In genomic region chr14:100839573-100840175, GRCh38 we compare ENCODE assay signal across 24 cellular contexts. TPM values are rescaled to one million over a fixed set of nuclear protein-coding genes. Genes with fewer than 3 reads are reported as not detected.
DNase-seq lines count a peak whose midpoint lies in the region; ATAC-seq, FAIRE-seq and TF ChIP-seq lines count a peak whose summit lies in the region.
"Had no signal": no experiment of that assay in that cellular context is flagged by ENCODE, and none has a peak within 500 bp of the region (broad histone marks: within the 10 kb centered on the region; RNA-seq: fewer than 3 reads in every experiment).

No MANE protein-coding gene starts in this region.

- H3K9me3 ChIP-seq in K562 (replicated peaks; ENCODE audit: control insufficient read depth, insufficient read depth, low read depth, low read length) = no peaks in the 10 kb centered on the region
- no peaks in the 10 kb centered on the region for H3K9me3 ChIP-seq in lower lobe of right lung
- H3K9me3 ChIP-seq: testis, uterus had no signal

- H4K20me1 ChIP-seq in K562 (replicated peaks; ENCODE audit: control insufficient read depth, insufficient read depth, low read length) = no peaks in the 10 kb centered on the region; the same call in 1 of the 2 replicates

- BruUV-seq in K562 (replicated peaks; lab: Mats Ljungman, UMichigan) = no TSS peak

- no peak overlapping the region for H3K4me3 ChIP-seq in K562
- H3K4me3 ChIP-seq in lower lobe of right lung = no peak overlapping the region
- H3K4me3 ChIP-seq: lung, testis, uterus had no signal

- CTCF ChIA-PET in K562 (lab: Yijun Ruan, JAX; ENCODE audit: low intra/inter-chr PET ratio) = no interaction called here

- H3K27me3 ChIP-seq in K562 (ENCODE audit: control insufficient read depth in 2 of 2, insufficient read depth in 2 of 2, low read length in 2 of 2) (no peaks in the 10 kb centered on the region), lower lobe of right lung (ENCODE audit: low read depth) (no peaks in the 10 kb centered on the region)
- H3K27me3 ChIP-seq: testis, uterus had no signal

- no peak overlapping the region for H3K4me2 ChIP-seq in K562 (ENCODE audit: insufficient read depth, low read length)
- H3K4me2 ChIP-seq: KMS-11 had no signal

- peaks cover 0 to 35% of the 10 kb centered on the region in 2 experiments; a peak in 3 of 5 replicates for H3K4me1 ChIP-seq in K562 (replicated peaks in 1 of 2; ENCODE audit: control insufficient read depth in 2 of 2, insufficient read depth in 2 of 2, low read length in 2 of 2)
- H3K4me1 ChIP-seq in lower lobe of right lung = no peaks in the 10 kb centered on the region
- H3K4me1 ChIP-seq: uterus had no signal

- FAIRE-seq in K562 (lab: Jason Lieb, UNC) (no peak), D721Med (lab: Jason Lieb, UNC) (no peak)
- FAIRE-seq: colon, TTC549 had no signal

- H3K9ac ChIP-seq in K562 (ENCODE audit: insufficient read depth in 1 of 2, low read depth in 2 of 2, low read length in 2 of 2) = no peak overlapping the region; a peak in 1 of 4 replicates
- H3K9ac ChIP-seq: KMS-11 had no signal

- H3K9me1 ChIP-seq in K562 (ENCODE audit: control insufficient read depth, insufficient read depth, low read length) = no peaks in the 10 kb centered on the region

- ATAC-seq in K562 (no peak), lower lobe of right lung (no peak)
- ATAC-seq: activated CD8-positive, alpha-beta T cell treated with anti-CD3 and anti-CD28 coated beads, Interleukin-2, amount 10 ng/mL, durations not matched to agents 7 days and 5 days had no signal

- H3K36me3 Mint-ChIP-seq in HFFc6 (ENCODE audit: low read depth) = peaks cover 18% of the 10 kb centered on the region
- H3K36me3 Mint-ChIP-seq: CD4-positive, CD25-positive, alpha-beta regulatory T cell had no signal

- WGBS in K562 (ENCODE audit: insufficient coverage, low coverage, missing lambda C conversion rate) = 63% methylated on average over 11 of the region's 14 CpGs

- TF ChIP-seq CTCF in HFFc6 (IDR thresholded peaks at IDR 0.05) = no peak
- TF ChIP-seq CTCF in K562 (IDR thresholded peaks at IDR 0.05 in 2 of 3, conservative IDR thresholded peaks at IDR 0.05 in 1 of 3; ENCODE audit: insufficient read depth in 2 of 3, low read depth in 1 of 3, low read length in 3 of 3) = no peak
- no peak for TF ChIP-seq CTCF in lower lobe of right lung (IDR thresholded peaks at IDR 0.05)
- TF ChIP-seq CTCF in D721Med (IDR thresholded peaks at IDR 0.05; ENCODE audit: insufficient read depth, missing control alignments) = no peak

- POLR2A ChIA-PET in K562 (lab: Yijun Ruan, JAX) = interaction anchor here (0.7 to 1.2 kb wide), 2 partner anchors 10 to 11 kb away, joined by 3 read pairs; no protein-coding TSS in a partner anchor

- no peak for TF ChIP-seq POLR2A in K562 (conservative IDR thresholded peaks at IDR 0.05)

- intact Hi-C loops in K562 (cut with micrococcal nuclease) = no loop called here
- intact Hi-C loops in lower lobe of right lung (cut with DNase I) = no loop called here

- TF ChIP-seq EP300 in K562 (IDR thresholded peaks at IDR 0.05; ENCODE audit: low read length) = no peak

- H3K79me2 ChIP-seq in K562 (ENCODE audit: control insufficient read depth, insufficient read depth, low read length) = no peaks in the 10 kb centered on the region

- peak overlapping the region; percentile 54 for H2AFZ ChIP-seq in K562 (ENCODE audit: low read depth, low read length)

- peaks cover 43% of the 10 kb centered on the region for H3K27me3 Mint-ChIP-seq in HFFc6 (ENCODE audit: insufficient read depth)

- no peak overlapping the region for H3K4me3 Mint-ChIP-seq in HFFc6
- H3K4me3 Mint-ChIP-seq: activated CD8-positive, alpha-beta T cell treated with anti-CD3 and anti-CD28 coated beads, Interleukin-2, amount 10 ng/mL, durations not matched to agents 7 days and 5 days; CD4-positive, CD25-positive, alpha-beta regulatory T cell had no signal

- in situ Hi-C loops in K562 (cut with MboI) = loop anchor here (10.0 kb wide), 1 partner anchor 175 kb away; no protein-coding TSS in a partner anchor

- peaks cover 52% of the 10 kb centered on the region for H3K4me1 Mint-ChIP-seq in HFFc6 (ENCODE audit: low read depth)
- H3K4me1 Mint-ChIP-seq: CD4-positive, CD25-positive, alpha-beta regulatory T cell had no signal

- no peaks in the 10 kb centered on the region for H3K9me3 Mint-ChIP-seq in HFFc6
- H3K9me3 Mint-ChIP-seq: CD4-positive, CD25-positive, alpha-beta regulatory T cell had no signal

- no peak for TF ChIP-seq RAD21 in K562 (CRISPR knock-in tag; conservative IDR thresholded peaks at IDR 0.05 in 1 of 2, IDR thresholded peaks at IDR 0.05 in 1 of 2)

- H3K27ac Mint-ChIP-seq in HFFc6 = peak overlapping the region; percentile 57; the same call in 1 of the 2 replicates
- H3K27ac Mint-ChIP-seq: activated CD8-positive, alpha-beta T cell treated with anti-CD3 and anti-CD28 coated beads, Interleukin-2, amount 10 ng/mL, durations not matched to agents 7 days and 5 days; CD4-positive, CD25-positive, alpha-beta regulatory T cell had no signal

- DNase-seq in HFFc6 (no peak), K562 (ENCODE audit: extremely low read depth in 1 of 4, low spot score in 3 of 4) (no peak), lower lobe of right lung (peak; percentile 38), retina (peak; percentile 38), D721Med (ENCODE audit: insufficient read length, low spot score) (no peak), NCI-H510A treated with DMSO at 0.1 percent for 48 hours (lab: John Stamatoyannopoulos, UW) (no peak), COLO829 (ENCODE audit: low spot score) (no peak)
- DNase-seq: activated CD4-positive, alpha-beta T cell treated with anti-CD3 and anti-CD28 coated beads for 1 hour; activated CD8-positive, alpha-beta T cell treated with anti-CD3 and anti-CD28 coated beads, Interleukin-2, amount 10 ng/mL, durations not matched to agents 7 days and 5 days; activated naive CD4-positive, alpha-beta T cell; activated T-cell treated with anti-CD3 and anti-CD28 coated beads, Interleukin-2, amount 50 U/mL, for 1 hour; CD4-positive, CD25-positive, alpha-beta regulatory T cell; NCI-H1436; NCI-H510A; SIG-M5; stimulated activated naive CD4-positive, alpha-beta T cell treated with Interleukin-2 at 50 U/mL for 16 hours; T-helper 1 cell; testis; uterus had no signal

- H3K36me3 ChIP-seq in K562 (ENCODE audit: control insufficient read depth, insufficient read depth, low read length) (no peaks in the 10 kb centered on the region), lower lobe of right lung (no peaks in the 10 kb centered on the region)
- H3K36me3 ChIP-seq: uterus had no signal

- H3K27ac ChIP-seq in K562 (ENCODE audit: extremely low read depth, low read depth, low read length) = no peak overlapping the region
- H3K27ac ChIP-seq in lower lobe of right lung = no peak overlapping the region
- H3K27ac ChIP-seq: KMS-11, testis had no signal

TF ChIP-seq in K562, 482 proteins besides CTCF, POLR2A, EP300 and RAD21 (continues in another document):
- TF ChIP-seq, protein P1, sequence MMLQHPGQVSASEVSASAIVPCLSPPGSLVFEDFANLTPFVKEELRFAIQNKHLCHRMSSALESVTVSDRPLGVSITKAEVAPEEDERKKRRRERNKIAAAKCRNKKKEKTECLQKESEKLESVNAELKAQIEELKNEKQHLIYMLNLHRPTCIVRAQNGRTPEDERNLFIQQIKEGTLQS (IDR thresholded peaks at IDR 0.05) = no peak
- TF ChIP-seq, protein P1 (CRISPR knock-in tag; conservative IDR thresholded peaks at IDR 0.05) = no peak
- TF ChIP-seq KDM1A (IDR thresholded peaks at IDR 0.05) = no peak
- TF ChIP-seq ZBTB7A (IDR thresholded peaks at IDR 0.05; ENCODE audit: borderline replicate concordance, control insufficient read depth, low read depth, low read length) = no peak
- TF ChIP-seq ETV6 (IDR thresholded peaks at IDR 0.05; ENCODE audit: borderline replicate concordance in 1 of 2, low read depth in 2 of 2, low read length in 1 of 2) = no peak
- no peak for TF ChIP-seq ETV6 (CRISPR knock-in tag; IDR thresholded peaks at IDR 0.05; ENCODE audit: borderline replicate concordance)
- TF ChIP-seq TGIF2 (CRISPR knock-in tag; IDR thresholded peaks at IDR 0.05) = no peak

RNA-seq across cellular contexts. Expression of gene MEG3, which starts 13.8 kb away (rescaled TPM):
- 100 to 1,000 TPM; 151 to 262 (median 250) TPM for total RNA-seq in HFFc6 (2021; fragmentation: NEBNext Ultra II Directional; extraction: Animal tissue kit (Norgen Biotek cat#: 25700))
- total RNA-seq in K562 (2011; cell fraction: chromatin; rRNA removed; ENCODE audit: low replicate concordance) = 6.3 and 7.3 TPM in 2 replicates
- total RNA-seq in K562 (2011; cell fraction: nucleolus; rRNA removed) = 3.7 TPM in 2 replicates
- total RNA-seq in K562 (2011; cell fraction: nucleoplasm; rRNA removed) = 5.4 and 7.5 TPM in 2 replicates
- total RNA-seq in K562 (2014; rRNA removed) (0.37 and 0.77 TPM in 2 replicates), K562 (2014; rRNA removed; fragmentation: Illumina TruSeq; extraction: Trizol) (0.69 and 1.1 TPM in 2 replicates), K562 (2015; rRNA removed; fragmentation: Illumina TruSeq; extraction: Trizol) (0.83 and 1.3 TPM in 2 replicates), K562 (2021) (2.7 and 3.8 TPM in 2 replicates), lower lobe of right lung (16.6 TPM)
- polyA plus RNA-seq in K562 (2011; rRNA removed) (0.05 TPM in 1 of 2 replicates, not detected in the other), K562 (2014; fragmentation: Illumina TruSeq; extraction: Trizol) (2.4 TPM in 2 replicates), K562 (2014; fragmentation: Nextera tagmentation; extraction: Ambion mirVana) (under 1 TPM; 0.10 to 0.15 TPM), K562 (2014; rRNA removed) (3.9 and 5.3 TPM in 2 replicates)
- 0.06 and 0.09 TPM in 2 replicates for polyA plus RNA-seq in K562 (2011; cell fraction: cytosol; rRNA removed)
- 0.04 and 0.36 TPM in 2 replicates for polyA plus RNA-seq in K562 (2011; cell fraction: nucleus; rRNA removed)
- polyA plus RNA-seq in K562 (2012) = 2.7 and 17.3 TPM in 2 replicates
- polyA minus RNA-seq in K562 (2011; rRNA and poly(A)+ RNA removed) = not detected in 2 replicates
- polyA minus RNA-seq in K562 (2011; cell fraction: cytosol; rRNA and poly(A)+ RNA removed) = not detected in 2 replicates
- not detected in 2 replicates for polyA minus RNA-seq in K562 (2011; cell fraction: nucleus; rRNA and poly(A)+ RNA removed)
- total RNA-seq: activated CD8-positive, alpha-beta T cell treated with anti-CD3 and anti-CD28 coated beads, Interleukin-2, amount 10 ng/mL, durations not matched to agents 7 days and 5 days; HT-29 had no signal
- polyA plus RNA-seq: CD4-positive, CD25-positive, alpha-beta regulatory T cell had no signal

Comparison
In these comparisons a context has a peak if more than half of its experiments do, and no peak if none do; other contexts are left out.
1. DNase-seq: peak in lower lobe of right lung (single experiment) and retina (single experiment); none in HFFc6 (single experiment), K562 (0 of 4), D721Med (single experiment), NCI-H510A treated with DMSO at 0.1 percent for 48 hours (single experiment) and COLO829 (single experiment).